ENCODE assay signal across 8 cellular contexts in genomic region chr10:87385762-87386370, GRCh38. TPM values are rescaled to one million over a fixed set of nuclear protein-coding genes. Genes with fewer than 3 reads are reported as not detected.
DNase-seq lines count a peak whose midpoint lies in the region; ATAC-seq, FAIRE-seq and TF ChIP-seq lines count a peak whose summit lies in the region.
"Not testable (repeated sequence)": the region's sequence is repeated elsewhere in the genome, so short reads cannot be mapped to it uniquely, and the experiment has no call there.

No MANE protein-coding gene starts in this region.

- not testable (repeated sequence) for H3K4me1 ChIP-seq in K562 (replicated peaks in 1 of 2; ENCODE audit: control insufficient read depth in 2 of 2, insufficient read depth in 2 of 2, low read length in 2 of 2); pancreas

- not testable (repeated sequence) for H3K9me3 Mint-ChIP-seq in HFFc6; activated CD4-positive, alpha-beta T cell treated with anti-CD3 and anti-CD28 coated beads for 36 hours (ENCODE audit: low read depth); activated T-cell treated with anti-CD3 and anti-CD28 coated beads, Interleukin-2, amount 50 U/mL, for 72 hours; stimulated activated naive CD8-positive, alpha-beta T cell treated with anti-CD3 and anti-CD28 coated beads, Interleukin-15, amount 100 ng/mL, for 72 hours

- H3K27ac Mint-ChIP-seq in HFFc6; activated CD4-positive, alpha-beta T cell treated with anti-CD3 and anti-CD28 coated beads for 36 hours; activated T-cell treated with anti-CD3 and anti-CD28 coated beads, Interleukin-2, amount 50 U/mL, for 72 hours; stimulated activated naive CD8-positive, alpha-beta T cell treated with anti-CD3 and anti-CD28 coated beads, Interleukin-15, amount 100 ng/mL, for 72 hours: not testable (repeated sequence)

- H3K36me3 Mint-ChIP-seq in HFFc6 (ENCODE audit: low read depth); activated CD4-positive, alpha-beta T cell treated with anti-CD3 and anti-CD28 coated beads for 36 hours (ENCODE audit: low read depth); activated T-cell treated with anti-CD3 and anti-CD28 coated beads, Interleukin-2, amount 50 U/mL, for 72 hours (ENCODE audit: insufficient read depth in 2 of 2): not testable (repeated sequence)

- not testable (repeated sequence) for H3K9me3 ChIP-seq in K562 (replicated peaks; ENCODE audit: control insufficient read depth, insufficient read depth, low read depth, low read length); pancreas

- H3K4me3 Mint-ChIP-seq in HFFc6; activated CD4-positive, alpha-beta T cell treated with anti-CD3 and anti-CD28 coated beads for 36 hours; activated T-cell treated with anti-CD3 and anti-CD28 coated beads, Interleukin-2, amount 50 U/mL, for 72 hours; stimulated activated naive CD8-positive, alpha-beta T cell treated with anti-CD3 and anti-CD28 coated beads, Interleukin-15, amount 100 ng/mL, for 72 hours: not testable (repeated sequence)

- FAIRE-seq in K562 (lab: Jason Lieb, UNC); pancreas (lab: Jason Lieb, UNC): not testable (repeated sequence)

- not testable (repeated sequence) for H3K27ac ChIP-seq in K562 (ENCODE audit: extremely low read depth, low read depth, low read length); pancreas

- H4K20me1 ChIP-seq in K562 (replicated peaks; ENCODE audit: control insufficient read depth, insufficient read depth, low read length): not testable (repeated sequence)

- not testable (repeated sequence) for BruUV-seq in K562 (replicated peaks; lab: Mats Ljungman, UMichigan)

- not testable (repeated sequence) for TF ChIP-seq CTCF in HFFc6 (IDR thresholded peaks at IDR 0.05); K562 (IDR thresholded peaks at IDR 0.05 in 2 of 3, conservative IDR thresholded peaks at IDR 0.05 in 1 of 3; ENCODE audit: insufficient read depth in 2 of 3, low read depth in 1 of 3, low read length in 3 of 3); pancreas (IDR thresholded peaks at IDR 0.05)

- POLR2A ChIA-PET in activated CD4-positive, alpha-beta T cell treated with anti-CD3 and anti-CD28 coated beads for 36 hours (lab: Charles Lee); K562 (lab: Yijun Ruan, JAX): not testable (repeated sequence)

- H3K79me2 ChIP-seq in K562 (ENCODE audit: control insufficient read depth, insufficient read depth, low read length): not testable (repeated sequence)

- peak; percentile 49 for DNase-seq in HFFc6
- DNase-seq in activated CD4-positive, alpha-beta T cell treated with anti-CD3 and anti-CD28 coated beads for 36 hours; activated T-cell treated with anti-CD3 and anti-CD28 coated beads, Interleukin-2, amount 50 U/mL, for 72 hours; K562 (ENCODE audit: extremely low read depth in 1 of 4, low spot score in 3 of 4); Right ventricle myocardium inferior (ENCODE audit: missing footprints); left cardiac atrium; pancreas; stimulated activated naive CD8-positive, alpha-beta T cell treated with anti-CD3 and anti-CD28 coated beads, Interleukin-15, amount 100 ng/mL, for 72 hours: not testable (repeated sequence)

- not testable (repeated sequence) for H3K27me3 ChIP-seq in K562 (ENCODE audit: control insufficient read depth in 2 of 2, insufficient read depth in 2 of 2, low read length in 2 of 2); pancreas

- in situ Hi-C loops in K562 (cut with MboI): not testable (repeated sequence)

- H2AFZ ChIP-seq in K562 (ENCODE audit: low read depth, low read length): not testable (repeated sequence)

- WGBS in K562 (ENCODE audit: insufficient coverage, low coverage, missing lambda C conversion rate): 12% methylated on average over 3 of the region's 5 CpGs
- WGBS in pancreas, 2 donors: 49 to 51% methylated on average over 4 to 5 of the region's 5 CpGs

- TF ChIP-seq EP300 in K562 (IDR thresholded peaks at IDR 0.05; ENCODE audit: low read length): not testable (repeated sequence)

- not testable (repeated sequence) for H3K27me3 Mint-ChIP-seq in HFFc6 (ENCODE audit: insufficient read depth); activated CD4-positive, alpha-beta T cell treated with anti-CD3 and anti-CD28 coated beads for 36 hours; activated T-cell treated with anti-CD3 and anti-CD28 coated beads, Interleukin-2, amount 50 U/mL, for 72 hours (ENCODE audit: low read depth); stimulated activated naive CD8-positive, alpha-beta T cell treated with anti-CD3 and anti-CD28 coated beads, Interleukin-15, amount 100 ng/mL, for 72 hours

- ATAC-seq in activated CD4-positive, alpha-beta T cell treated with anti-CD3 and anti-CD28 coated beads for 36 hours: peak; percentile 81
- peak; percentile 78 to 92 for ATAC-seq in activated T-cell treated with anti-CD3 and anti-CD28 coated beads, Interleukin-2, amount 50 U/mL, for 72 hours (replicated peaks in 1 of 2)
- ATAC-seq in K562 (peak; percentile 74), Right ventricle myocardium inferior (peak; percentile 62), left cardiac atrium (peak; percentile 63 to 90), pancreas (peak; percentile 87 to 97 (median 92))
- ATAC-seq in stimulated activated naive CD8-positive, alpha-beta T cell treated with anti-CD3 and anti-CD28 coated beads, Interleukin-15, amount 100 ng/mL, for 72 hours: peak; percentile 69

- not testable (repeated sequence) for H3K36me3 ChIP-seq in K562 (ENCODE audit: control insufficient read depth, insufficient read depth, low read length); pancreas

- TF ChIP-seq POLR2A in K562 (conservative IDR thresholded peaks at IDR 0.05): not testable (repeated sequence)

- not testable (repeated sequence) for H3K9ac ChIP-seq in K562 (ENCODE audit: insufficient read depth in 1 of 2, low read depth in 2 of 2, low read length in 2 of 2)

- H3K9me1 ChIP-seq in K562 (ENCODE audit: control insufficient read depth, insufficient read depth, low read length): not testable (repeated sequence)

- CTCF ChIA-PET in activated CD4-positive, alpha-beta T cell treated with anti-CD3 and anti-CD28 coated beads for 36 hours (lab: Charles Lee); K562 (lab: Yijun Ruan, JAX; ENCODE audit: low intra/inter-chr PET ratio): not testable (repeated sequence)

- peaks cover 14% of the 10 kb centered on the region for H3K4me1 Mint-ChIP-seq in HFFc6 (ENCODE audit: low read depth)
- not testable (repeated sequence) for H3K4me1 Mint-ChIP-seq in activated CD4-positive, alpha-beta T cell treated with anti-CD3 and anti-CD28 coated beads for 36 hours; activated T-cell treated with anti-CD3 and anti-CD28 coated beads, Interleukin-2, amount 50 U/mL, for 72 hours (ENCODE audit: low read depth); stimulated activated naive CD8-positive, alpha-beta T cell treated with anti-CD3 and anti-CD28 coated beads, Interleukin-15, amount 100 ng/mL, for 72 hours

- H3K4me2 ChIP-seq in K562 (ENCODE audit: insufficient read depth, low read length): not testable (repeated sequence)

- H3K4me3 ChIP-seq in K562, pancreas: not testable (repeated sequence)

- intact Hi-C loops in activated CD4-positive, alpha-beta T cell treated with anti-CD3 and anti-CD28 coated beads for 36 hours (cut with DNase I, micrococcal nuclease); K562 (cut with micrococcal nuclease); Right ventricle myocardium inferior (cut with DNase I); left cardiac atrium (cut with DNase I); pancreas (cut with DNase I): not testable (repeated sequence)

- not testable (repeated sequence) for TF ChIP-seq RAD21 in K562 (CRISPR knock-in tag; conservative IDR thresholded peaks at IDR 0.05 in 1 of 2, IDR thresholded peaks at IDR 0.05 in 1 of 2)

RNA-seq across cellular contexts. Expression of gene NUTM2D, which starts 28.3 kb away (rescaled TPM):
- under 1 TPM; 0.52 to 0.85 (median 0.58) TPM for total RNA-seq in HFFc6 (2021; fragmentation: NEBNext Ultra II Directional; extraction: Animal tissue kit (Norgen Biotek cat#: 25700))
- total RNA-seq in activated CD4-positive, alpha-beta T cell treated with anti-CD3 and anti-CD28 coated beads for 36 hours: 1 to 10 TPM; 1.3 to 1.5 TPM
- 1 to 10 TPM; 1.5 to 1.6 TPM for total RNA-seq in activated T-cell treated with anti-CD3 and anti-CD28 coated beads, Interleukin-2, amount 50 U/mL, for 72 hours
- 6.2 and 11.2 TPM in 2 replicates for total RNA-seq in K562 (2011; cell fraction: chromatin; rRNA removed; ENCODE audit: low replicate concordance)
- 9.0 and 9.3 TPM in 2 replicates for total RNA-seq in K562 (2011; cell fraction: nucleolus; rRNA removed)
- total RNA-seq in K562 (2011; cell fraction: nucleoplasm; rRNA removed): 5.9 and 7.6 TPM in 2 replicates
- total RNA-seq in K562 (2014; rRNA removed) (5.1 and 5.3 TPM in 2 replicates), K562 (2014; rRNA removed; fragmentation: Illumina TruSeq; extraction: Trizol) (3.0 and 3.5 TPM in 2 replicates), K562 (2015; rRNA removed; fragmentation: Illumina TruSeq; extraction: Trizol) (5.3 and 5.6 TPM in 2 replicates), K562 (2021) (8.6 and 9.6 TPM in 2 replicates), Right ventricle myocardium inferior (4.7 TPM), left cardiac atrium (1 to 10 TPM; 3.5 to 4.2 TPM), pancreas (1 to 10 TPM; 2.2 to 3.8 (median 2.7) TPM)
- polyA plus RNA-seq in K562 (2011; rRNA removed) (2.8 and 2.9 TPM in 2 replicates), K562 (2014; fragmentation: Illumina TruSeq; extraction: Trizol) (6.8 and 7.6 TPM in 2 replicates), K562 (2014; fragmentation: Nextera tagmentation; extraction: Ambion mirVana) (under 1 TPM; 0.01 TPM), K562 (2014; rRNA removed) (5.4 and 6.4 TPM in 2 replicates), pancreas (10 to 100 TPM in 1 of 2 donors, 1 to 10 TPM in 1; 4.3 to 13.8 TPM)
- 2.2 and 5.4 TPM in 2 replicates for polyA plus RNA-seq in K562 (2011; cell fraction: cytosol; rRNA removed)
- 3.7 and 10.4 TPM in 2 replicates for polyA plus RNA-seq in K562 (2011; cell fraction: nucleus; rRNA removed)
- polyA plus RNA-seq in K562 (2012): 7.6 and 12.5 TPM in 2 replicates
- 2.6 and 5.0 TPM in 2 replicates for polyA minus RNA-seq in K562 (2011; rRNA and poly(A)+ RNA removed)
- 4.6 and 5.0 TPM in 2 replicates for polyA minus RNA-seq in K562 (2011; cell fraction: cytosol; rRNA and poly(A)+ RNA removed)
- 2.0 and 3.0 TPM in 2 replicates for polyA minus RNA-seq in K562 (2011; cell fraction: nucleus; rRNA and poly(A)+ RNA removed)
